In genomic region chr2:109562421-109562820, GRCh38 we compare ENCODE assay signal across 1 cellular context.
TF ChIP-seq lines count a peak whose summit lies in the region.

No MANE protein-coding gene starts in this region.

TF ChIP-seq in IMR-90, 13 proteins besides CTCF, POLR2A, EP300 and RAD21:
- TF ChIP-seq RFX5 (IDR thresholded peaks at IDR 0.05; ENCODE audit: low read depth, low read length) (no peak), ELK1 (IDR thresholded peaks at IDR 0.05; ENCODE audit: borderline replicate concordance, low read depth, low read length) (no peak), BHLHE40 (IDR thresholded peaks at IDR 0.05; ENCODE audit: low read depth, low read length) (no peak), MAZ (IDR thresholded peaks at IDR 0.05; ENCODE audit: borderline replicate concordance, low read depth, low read length) (no peak), MAFK (IDR thresholded peaks at IDR 0.05; ENCODE audit: low read depth, low read length) (no peak), NFE2L2 (IDR thresholded peaks at IDR 0.05; ENCODE audit: low read depth, low read length) (no peak), FOS (IDR thresholded peaks at IDR 0.05; ENCODE audit: low read depth, low read length) (no peak), SMC3 (IDR thresholded peaks at IDR 0.05; ENCODE audit: low read depth, low read length) (no peak), USF2 (IDR thresholded peaks at IDR 0.05; ENCODE audit: low read depth, low read length) (no peak), RCOR1 (IDR thresholded peaks at IDR 0.05; ENCODE audit: insufficient replicate concordance, low read length) (no peak)
